ENCODE assay signal across 4 cellular contexts in the genomic region with DNA sequence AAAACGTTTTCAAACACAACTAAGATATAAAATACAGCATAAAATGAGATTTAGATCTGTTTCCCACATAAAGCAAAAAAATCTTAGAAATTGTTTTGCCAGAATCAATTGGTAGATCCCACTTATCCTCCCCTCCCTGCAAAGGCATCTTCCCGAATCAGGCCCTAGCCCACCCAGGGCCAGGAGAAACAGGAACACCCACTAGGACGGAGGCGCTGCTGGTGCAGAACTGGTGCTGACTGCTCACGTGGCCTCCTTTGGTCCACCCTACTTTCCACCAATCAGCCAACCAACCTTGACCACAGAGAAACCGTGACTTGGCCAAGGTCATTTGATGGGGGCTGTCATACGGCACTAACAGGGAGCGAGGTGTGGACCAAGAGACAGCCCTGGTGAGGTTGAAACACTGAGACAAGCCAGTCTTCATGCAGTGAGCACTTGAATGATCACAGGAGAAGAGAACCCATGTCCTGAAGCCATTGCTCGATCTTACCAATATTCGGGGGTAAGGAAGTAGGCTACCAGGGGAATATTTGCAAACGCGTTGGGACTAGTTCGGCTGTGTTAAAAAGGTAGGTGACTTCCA.
TF ChIP-seq lines count a peak whose summit lies in the region.

No MANE protein-coding gene starts in this region.

TF ChIP-seq in SK-N-SH, 30 proteins besides CTCF, POLR2A, EP300 and RAD21:
- TF ChIP-seq JUND (IDR thresholded peaks at IDR 0.05) (0 out of 2 replicates have a peak, but pooled peaks have one; percentile 0), NFIC (IDR thresholded peaks at IDR 0.05; ENCODE audit: borderline replicate concordance) (no peak), FOSL2 (IDR thresholded peaks at IDR 0.05; ENCODE audit: borderline replicate concordance, low read depth) (no peak)

TF ChIP-seq in SK-N-SH treated with all-trans-retinoic acid at 6 μM for 48 hours, 23 proteins besides CTCF, POLR2A, EP300 and RAD21:
- TF ChIP-seq GLIS3 (CRISPR knock-in tag; IDR thresholded peaks at IDR 0.05) (no peak), ARNTL (CRISPR knock-in tag; IDR thresholded peaks at IDR 0.05; ENCODE audit: borderline replicate concordance, low read depth) (no peak), CREB5 (CRISPR knock-in tag; IDR thresholded peaks at IDR 0.05; ENCODE audit: low read depth) (no peak), ISL1 (CRISPR knock-in tag; IDR thresholded peaks at IDR 0.05) (no peak), CSDC2 (CRISPR knock-in tag; IDR thresholded peaks at IDR 0.05) (no peak), TSHZ2 (CRISPR knock-in tag; IDR thresholded peaks at IDR 0.05) (no peak), OSR1 (CRISPR knock-in tag; IDR thresholded peaks at IDR 0.05) (no peak)
TF ChIP-seq in SK-N-SH treated with all-trans-retinoic acid at 6 μM for 48 hours: peak in this region for 0.

TF ChIP-seq in HCT116, 20 proteins besides CTCF, POLR2A, EP300 and RAD21:
- no peak for TF ChIP-seq JUND (IDR thresholded peaks at IDR 0.05)
- no peak for TF ChIP-seq ZNF274 (IDR thresholded peaks at IDR 0.05; ENCODE audit: low read depth, low read length)
- no peak for TF ChIP-seq ZFX (IDR thresholded peaks at IDR 0.05)
- TF ChIP-seq EZH2 (IDR thresholded peaks at IDR 0.05): no peak
- no peak for TF ChIP-seq CBX3 (IDR thresholded peaks at IDR 0.05; ENCODE audit: low read depth)
- no peak for TF ChIP-seq TCF7L2 (IDR thresholded peaks at IDR 0.05; ENCODE audit: borderline replicate concordance, extremely low read depth, insufficient read depth, insufficient read length)
- TF ChIP-seq SIN3A (IDR thresholded peaks at IDR 0.05; ENCODE audit: low read depth): no peak
- no peak for TF ChIP-seq POLR2AphosphoS5 (IDR thresholded peaks at IDR 0.05; ENCODE audit: low read depth, low read length)
- TF ChIP-seq FOSL1 (IDR thresholded peaks at IDR 0.05; ENCODE audit: low read depth): no peak
- no peak for TF ChIP-seq EGR1 (IDR thresholded peaks at IDR 0.05; ENCODE audit: low read depth)
- TF ChIP-seq REST (IDR thresholded peaks at IDR 0.05; ENCODE audit: low read depth): no peak
- TF ChIP-seq CEBPB (IDR thresholded peaks at IDR 0.05; ENCODE audit: low read depth): no peak
- TF ChIP-seq EZH2phosphoT487 (IDR thresholded peaks at IDR 0.05; ENCODE audit: borderline replicate concordance): no peak
- no peak for TF ChIP-seq ATF3 (IDR thresholded peaks at IDR 0.05)
- no peak for TF ChIP-seq SRF (IDR thresholded peaks at IDR 0.05; ENCODE audit: low read depth)
- no peak for TF ChIP-seq SP1 (IDR thresholded peaks at IDR 0.05; ENCODE audit: low read depth)
- TF ChIP-seq MAX (IDR thresholded peaks at IDR 0.05): no peak
- TF ChIP-seq ELF1 (IDR thresholded peaks at IDR 0.05; ENCODE audit: borderline replicate concordance, low read depth): no peak
- TF ChIP-seq ZBTB33 (IDR thresholded peaks at IDR 0.05; ENCODE audit: extremely low read depth, insufficient replicate concordance, low read length): no peak
- TF ChIP-seq YY1 (IDR thresholded peaks at IDR 0.05; ENCODE audit: extremely low read depth, insufficient replicate concordance, low read depth, low read length): no peak
TF ChIP-seq in HCT116: peak in this region for 0.

TF ChIP-seq in GM12878, 131 proteins besides CTCF, POLR2A, EP300 and RAD21:
- TF ChIP-seq GATAD2B (conservative IDR thresholded peaks at IDR 0.05; ENCODE audit: low read depth) (no peak), POLR2AphosphoS5 (IDR thresholded peaks at IDR 0.05; ENCODE audit: low read length) (0 out of 2 replicates have a peak, but pooled peaks have one; percentile 15)
TF ChIP-seq in GM12878: peak in this region for 1.
